In the genomic region with DNA sequence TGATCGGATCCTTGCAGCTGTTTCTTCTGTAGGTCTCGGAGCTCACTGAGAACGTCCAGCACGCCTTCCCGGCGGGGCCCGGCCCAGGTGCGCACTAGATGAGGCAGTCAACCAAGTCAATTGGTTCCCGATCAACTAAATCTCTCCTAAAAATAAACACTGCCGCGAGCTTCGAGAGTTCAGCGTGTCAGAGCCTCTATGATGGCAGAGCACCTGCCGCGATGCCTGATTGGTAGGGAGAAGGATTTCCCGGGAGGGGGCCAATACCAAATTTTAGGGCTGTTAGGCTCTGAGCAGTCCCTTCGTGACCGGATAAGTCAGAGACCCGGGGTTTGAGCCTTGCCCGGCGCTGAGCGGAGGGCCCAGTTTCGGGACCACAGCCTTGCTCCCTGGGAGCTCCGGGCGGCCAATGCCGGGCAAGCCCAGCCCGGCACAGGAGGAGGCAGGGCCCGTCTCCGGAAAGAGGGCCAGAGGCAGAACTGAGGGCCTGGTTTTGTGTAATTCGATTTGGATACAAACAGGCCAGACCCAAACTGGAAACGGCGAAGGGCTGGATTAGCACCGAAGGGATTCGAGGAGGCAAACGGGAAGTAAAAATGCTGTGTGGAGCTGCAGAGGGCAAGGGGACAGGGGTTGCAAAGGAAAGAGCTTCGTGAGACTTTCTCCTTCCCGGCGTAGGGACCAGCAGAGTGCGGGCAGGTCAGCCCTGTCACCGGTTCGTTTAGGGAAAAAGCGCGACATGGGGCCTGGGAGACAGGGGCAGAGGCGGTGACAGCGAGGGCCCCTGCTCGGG, we compare ENCODE assay signal across 8 cellular contexts. TPM values are rescaled to one million over a fixed set of nuclear protein-coding genes. Genes with fewer than 3 reads are reported as not detected.
DNase-seq lines count a peak whose midpoint lies in the region; ATAC-seq and TF ChIP-seq lines count a peak whose summit lies in the region.

No MANE protein-coding gene starts in this region.

- POLR2A ChIA-PET in BJ (lab: Charles Lee): no interaction called here
- POLR2A ChIA-PET in PC-9 (lab: Charles Lee; ENCODE audit: unreplicated experiment): no interaction called here

- peaks cover 8% of the 10 kb centered on the region for H3K27me3 ChIP-seq in BJ (ENCODE audit: control insufficient read depth, insufficient read depth, low read length)
- peaks cover 44% of the 10 kb centered on the region for H3K27me3 ChIP-seq in GM23248 (replicated peaks; ENCODE audit: insufficient read depth)
- H3K27me3 ChIP-seq in stomach: peaks cover 0 to 45% (median 15%) of the 10 kb centered on the region in 3 donors
- H3K27me3 ChIP-seq in PC-9 (ENCODE audit: insufficient read depth, low read depth): peaks cover 62% of the 10 kb centered on the region

- H3K79me2 ChIP-seq in GM23248 (ENCODE audit: insufficient read depth) (no peaks in the 10 kb centered on the region), PC-9 (ENCODE audit: low read depth) (no peaks in the 10 kb centered on the region)

- H3F3A ChIP-seq in GM23248 (ENCODE audit: insufficient read depth) (no peaks in the 10 kb centered on the region), PC-9 (ENCODE audit: insufficient read depth, low read depth) (no peaks in the 10 kb centered on the region)

- no TSS peak for BruUV-seq in PC-9 (replicated peaks; lab: Mats Ljungman, UMichigan)

- CTCF ChIA-PET in BJ (lab: Yijun Ruan, JAX) (interaction anchor here (0.8 to 1.4 kb wide), 2 partner anchors 12 to 27 kb away, joined by 4 to 5 read pairs; no protein-coding TSS in a partner anchor), PC-9 (lab: Charles Lee) (no interaction called here)

- H2AFZ ChIP-seq in GM23248 (peak overlapping the region; percentile 68), PC-9 (no peak overlapping the region)

- peak overlapping the region; percentile 68 for H3K4me3 Mint-ChIP-seq in activated T-helper 17 cell treated with anti-CD3 and anti-CD28 coated beads, Interleukin-2, amount 50 U/mL, for 72 hours

- H3K9me2 ChIP-seq in GM23248 (ENCODE audit: insufficient read depth): no peaks in the 10 kb centered on the region
- no peaks in the 10 kb centered on the region for H3K9me2 ChIP-seq in PC-9 (ENCODE audit: insufficient read depth)

- intact Hi-C loops in stomach (cut with DNase I; ENCODE audit: low total_unique reads) (no loop called here), PC-9 (cut with micrococcal nuclease; ENCODE audit: unreplicated experiment) (loop anchor here (2.0 to 5.0 kb wide), 2 partner anchors 307 to 712 kb away; no protein-coding TSS in a partner anchor)

- no peaks in the 10 kb centered on the region for H4K20me1 ChIP-seq in GM23248 (ENCODE audit: insufficient read depth)
- H4K20me1 ChIP-seq in PC-9 (ENCODE audit: insufficient read depth): no peaks in the 10 kb centered on the region

- H3K4me3 ChIP-seq in BJ (ENCODE audit: low read depth, low read length) (peak overlapping the region; percentile 21), GM23248 (peak overlapping the region; percentile 53), stomach (peak overlapping the region; percentile 44 to 49 (median 48)), PC-9 (no peak overlapping the region)

- in situ Hi-C loops in GM23248 (cut with MboI): no loop called here

- no peak for TF ChIP-seq POLR2A in stomach (IDR thresholded peaks at IDR 0.05)

- H3K27ac ChIP-seq in GM23248 (no peak overlapping the region), stomach (peak overlapping the region; percentile 14 to 63 (median 37)), PC-9 (no peak overlapping the region)

- peaks cover 3% of the 10 kb centered on the region for H3K4me1 Mint-ChIP-seq in activated T-helper 17 cell treated with anti-CD3 and anti-CD28 coated beads, Interleukin-2, amount 50 U/mL, for 72 hours

- H3K9ac ChIP-seq in GM23248: no peak overlapping the region

- no peaks in the 10 kb centered on the region for H3K36me3 Mint-ChIP-seq in activated T-helper 17 cell treated with anti-CD3 and anti-CD28 coated beads, Interleukin-2, amount 50 U/mL, for 72 hours (ENCODE audit: low read depth)

- peaks cover 67% of the 10 kb centered on the region for H3K27me3 Mint-ChIP-seq in activated T-helper 17 cell treated with anti-CD3 and anti-CD28 coated beads, Interleukin-2, amount 50 U/mL, for 72 hours

- ATAC-seq in activated T-helper 17 cell treated with anti-CD3 and anti-CD28 coated beads, Interleukin-2, amount 50 U/mL, for 72 hours (replicated peaks): peak; percentile 12
- ATAC-seq in HG03139 (IDR thresholded peaks at IDR 0.05; ENCODE audit: unreplicated experiment) (no peak), HG03045 (IDR thresholded peaks at IDR 0.05; ENCODE audit: unreplicated experiment) (no peak)

- 6 to 8% methylated on average over 43 to 46 of the region's 46 CpGs for WGBS in GM23248 (ENCODE audit: low coverage in 1 of 2, low lambda C conversion rate in 2 of 2, missing lambda C conversion rate in 2 of 2), 2 experiments
- WGBS in stomach, 5 donors: 7 to 16% (median 8%) methylated on average over 39 to 46 of the region's 46 CpGs

- DNase-seq in BJ (ENCODE audit: low read depth): no peak
- peak; percentile 23 for DNase-seq in GM23248
- DNase-seq in iris pigment epithelial cell (ENCODE audit: low read depth): peak; percentile 0
- no peak for DNase-seq in stomach
- no peak for DNase-seq in PC-9

- no peaks in the 10 kb centered on the region for H3K4me1 ChIP-seq in GM23248 (ENCODE audit: insufficient read depth)
- H3K4me1 ChIP-seq in stomach: peaks cover 8 to 24% (median 21%) of the 10 kb centered on the region in 4 donors
- H3K4me1 ChIP-seq in PC-9 (replicated peaks; ENCODE audit: insufficient read depth): no peaks in the 10 kb centered on the region

- H3K4me2 ChIP-seq in GM23248 (ENCODE audit: unreplicated experiment): peak overlapping the region; percentile 67
- no peak overlapping the region for H3K4me2 ChIP-seq in PC-9

- TF ChIP-seq EP300 in stomach (IDR thresholded peaks at IDR 0.05): no peak

- no peaks in the 10 kb centered on the region for H3K9me3 Mint-ChIP-seq in activated T-helper 17 cell treated with anti-CD3 and anti-CD28 coated beads, Interleukin-2, amount 50 U/mL, for 72 hours

- H3K27ac Mint-ChIP-seq in activated T-helper 17 cell treated with anti-CD3 and anti-CD28 coated beads, Interleukin-2, amount 50 U/mL, for 72 hours: no peak overlapping the region

- H3K9me3 ChIP-seq in GM23248 (ENCODE audit: low read depth): no peaks in the 10 kb centered on the region
- no peaks in the 10 kb centered on the region for H3K9me3 ChIP-seq in stomach
- H3K9me3 ChIP-seq in PC-9 (ENCODE audit: insufficient read depth, low read depth): no peaks in the 10 kb centered on the region

- TF ChIP-seq CTCF in BJ (IDR thresholded peaks at IDR 0.05; ENCODE audit: insufficient read depth, low read depth, low read length) (no peak), stomach (IDR thresholded peaks at IDR 0.05) (no peak), PC-9 (conservative IDR thresholded peaks at IDR 0.05) (no peak)

- no peaks in the 10 kb centered on the region for H3K36me3 ChIP-seq in BJ (ENCODE audit: control insufficient read depth, insufficient read depth, low read length)
- H3K36me3 ChIP-seq in GM23248 (ENCODE audit: low read depth): no peaks in the 10 kb centered on the region
- no peaks in the 10 kb centered on the region for H3K36me3 ChIP-seq in stomach
- H3K36me3 ChIP-seq in PC-9 (ENCODE audit: low read depth): no peaks in the 10 kb centered on the region

RNA-seq across cellular contexts. Expression of gene SLC26A5, which starts 0.6 kb away (rescaled TPM):
- polyA plus RNA-seq in BJ (2011; rRNA removed): not detected in 2 replicates
- polyA minus RNA-seq in BJ (2011; rRNA and poly(A)+ RNA removed): not detected in 2 replicates
- not detected in 2 replicates for total RNA-seq in GM23248 (2014; rRNA removed; shearing (Covaris generic))
- not detected in 2 replicates for polyA plus RNA-seq in GM23248 (2016; fragmentation: Nextera tagmentation; extraction: Ambion mirVana)
- not detected for total RNA-seq in activated T-helper 17 cell treated with anti-CD3 and anti-CD28 coated beads, Interleukin-2, amount 50 U/mL, for 72 hours
- 1 to 10 TPM in 1 of 5 donors, under 1 TPM in 2, not detected in 2; 0.58 to 4.6 (median 0.58) TPM for total RNA-seq in stomach
- polyA plus RNA-seq in stomach: under 1 TPM; 0.08 to 0.46 (median 0.25) TPM
- total RNA-seq in PC-9 (2021): not detected in 2 replicates

Comparison
In these comparisons a context has a peak if more than half of its experiments do, and no peak if none do; other contexts are left out.
1. DNase-seq: peak in GM23248 (single experiment) and iris pigment epithelial cell (single experiment); none in BJ (single experiment), stomach (single experiment) and PC-9 (0 of 2).
2. H3K27ac ChIP-seq: peak in stomach (5 of 5); none in GM23248 (single experiment) and PC-9 (single experiment).